In the genomic region with DNA sequence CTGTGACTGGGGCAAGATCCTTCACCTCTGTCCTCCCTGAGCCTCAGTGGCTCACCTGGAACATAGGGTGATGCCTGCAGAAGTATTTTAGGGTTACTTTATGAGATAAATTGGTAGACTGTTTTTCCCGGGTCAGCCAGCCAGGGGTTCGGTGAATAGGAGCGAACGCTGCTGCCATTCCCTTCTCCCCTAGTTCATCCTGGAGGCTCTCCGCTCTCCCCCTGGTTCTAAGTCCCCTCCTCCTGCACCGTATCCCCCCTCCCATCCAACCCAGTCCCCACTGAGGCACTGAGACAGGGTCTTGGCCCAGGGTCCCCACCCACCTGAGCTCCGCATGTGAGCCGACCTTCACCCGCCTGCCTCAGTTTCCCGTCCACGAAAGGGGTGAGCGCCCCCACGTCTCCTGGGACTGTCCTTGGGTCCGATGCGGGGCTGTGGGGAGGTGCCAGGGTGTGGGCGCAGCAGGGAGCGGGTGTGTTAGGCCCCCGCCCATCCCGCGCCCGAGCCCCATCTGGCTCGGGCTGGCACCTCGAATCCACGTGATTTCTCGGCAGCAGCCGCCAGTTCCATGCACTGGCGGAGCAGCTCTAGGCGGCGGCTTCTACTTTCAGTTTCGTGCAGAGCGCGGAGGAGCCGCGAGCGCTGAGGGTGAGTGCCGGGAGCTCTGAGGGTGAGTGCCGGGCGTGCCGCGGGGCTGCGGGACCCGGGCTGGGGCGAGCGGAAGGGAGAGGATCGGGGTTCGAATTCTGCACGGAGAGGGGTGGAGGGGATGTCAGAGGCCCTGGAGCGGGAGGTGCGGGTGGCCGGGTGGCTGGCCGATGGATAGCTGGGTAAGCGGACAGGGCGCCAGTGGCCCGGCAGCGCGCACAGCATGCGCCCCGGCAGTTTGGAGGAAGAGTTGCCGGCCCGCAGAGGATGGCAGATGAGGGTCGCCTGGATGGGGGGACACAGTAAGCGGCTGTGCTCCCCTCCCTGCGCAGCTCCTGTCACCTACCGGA, we compare ENCODE assay signal across 1 cellular context.
TF ChIP-seq lines count a peak whose summit lies in the region.

A gene with protein sequence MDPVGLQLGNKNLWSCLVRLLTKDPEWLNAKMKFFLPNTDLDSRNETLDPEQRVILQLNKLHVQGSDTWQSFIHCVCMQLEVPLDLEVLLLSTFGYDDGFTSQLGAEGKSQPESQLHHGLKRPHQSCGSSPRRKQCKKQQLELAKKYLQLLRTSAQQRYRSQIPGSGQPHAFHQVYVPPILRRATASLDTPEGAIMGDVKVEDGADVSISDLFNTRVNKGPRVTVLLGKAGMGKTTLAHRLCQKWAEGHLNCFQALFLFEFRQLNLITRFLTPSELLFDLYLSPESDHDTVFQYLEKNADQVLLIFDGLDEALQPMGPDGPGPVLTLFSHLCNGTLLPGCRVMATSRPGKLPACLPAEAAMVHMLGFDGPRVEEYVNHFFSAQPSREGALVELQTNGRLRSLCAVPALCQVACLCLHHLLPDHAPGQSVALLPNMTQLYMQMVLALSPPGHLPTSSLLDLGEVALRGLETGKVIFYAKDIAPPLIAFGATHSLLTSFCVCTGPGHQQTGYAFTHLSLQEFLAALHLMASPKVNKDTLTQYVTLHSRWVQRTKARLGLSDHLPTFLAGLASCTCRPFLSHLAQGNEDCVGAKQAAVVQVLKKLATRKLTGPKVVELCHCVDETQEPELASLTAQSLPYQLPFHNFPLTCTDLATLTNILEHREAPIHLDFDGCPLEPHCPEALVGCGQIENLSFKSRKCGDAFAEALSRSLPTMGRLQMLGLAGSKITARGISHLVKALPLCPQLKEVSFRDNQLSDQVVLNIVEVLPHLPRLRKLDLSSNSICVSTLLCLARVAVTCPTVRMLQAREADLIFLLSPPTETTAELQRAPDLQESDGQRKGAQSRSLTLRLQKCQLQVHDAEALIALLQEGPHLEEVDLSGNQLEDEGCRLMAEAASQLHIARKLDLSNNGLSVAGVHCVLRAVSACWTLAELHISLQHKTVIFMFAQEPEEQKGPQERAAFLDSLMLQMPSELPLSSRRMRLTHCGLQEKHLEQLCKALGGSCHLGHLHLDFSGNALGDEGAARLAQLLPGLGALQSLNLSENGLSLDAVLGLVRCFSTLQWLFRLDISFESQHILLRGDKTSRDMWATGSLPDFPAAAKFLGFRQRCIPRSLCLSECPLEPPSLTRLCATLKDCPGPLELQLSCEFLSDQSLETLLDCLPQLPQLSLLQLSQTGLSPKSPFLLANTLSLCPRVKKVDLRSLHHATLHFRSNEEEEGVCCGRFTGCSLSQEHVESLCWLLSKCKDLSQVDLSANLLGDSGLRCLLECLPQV (N-terminal part only) (plus strand): TSS at position 610 of the 998 bp plus-strand sequence. CDS start 31,156 bp downstream, outside the sequence.

TF ChIP-seq in HCT116, 20 proteins besides CTCF, POLR2A, EP300 and RAD21 (continued from another document):
- TF ChIP-seq, protein P1, sequence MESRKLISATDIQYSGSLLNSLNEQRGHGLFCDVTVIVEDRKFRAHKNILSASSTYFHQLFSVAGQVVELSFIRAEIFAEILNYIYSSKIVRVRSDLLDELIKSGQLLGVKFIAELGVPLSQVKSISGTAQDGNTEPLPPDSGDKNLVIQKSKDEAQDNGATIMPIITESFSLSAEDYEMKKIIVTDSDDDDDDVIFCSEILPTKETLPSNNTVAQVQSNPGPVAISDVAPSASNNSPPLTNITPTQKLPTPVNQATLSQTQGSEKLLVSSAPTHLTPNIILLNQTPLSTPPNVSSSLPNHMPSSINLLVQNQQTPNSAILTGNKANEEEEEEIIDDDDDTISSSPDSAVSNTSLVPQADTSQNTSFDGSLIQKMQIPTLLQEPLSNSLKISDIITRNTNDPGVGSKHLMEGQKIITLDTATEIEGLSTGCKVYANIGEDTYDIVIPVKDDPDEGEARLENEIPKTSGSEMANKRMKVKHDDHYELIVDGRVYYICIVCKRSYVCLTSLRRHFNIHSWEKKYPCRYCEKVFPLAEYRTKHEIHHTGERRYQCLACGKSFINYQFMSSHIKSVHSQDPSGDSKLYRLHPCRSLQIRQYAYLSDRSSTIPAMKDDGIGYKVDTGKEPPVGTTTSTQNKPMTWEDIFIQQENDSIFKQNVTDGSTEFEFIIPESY (IDR thresholded peaks at IDR 0.05; ENCODE audit: extremely low read depth, insufficient replicate concordance, low read length) = no peak
- TF ChIP-seq SRF (IDR thresholded peaks at IDR 0.05; ENCODE audit: low read depth) (no peak), CBX3 (IDR thresholded peaks at IDR 0.05; ENCODE audit: low read depth) (no peak), FOSL1 (IDR thresholded peaks at IDR 0.05; ENCODE audit: low read depth) (no peak), CEBPB (IDR thresholded peaks at IDR 0.05; ENCODE audit: low read depth) (no peak), EZH2 (IDR thresholded peaks at IDR 0.05) (no peak), EZH2phosphoT487 (IDR thresholded peaks at IDR 0.05; ENCODE audit: borderline replicate concordance) (no peak)
- TF ChIP-seq, protein P2, sequence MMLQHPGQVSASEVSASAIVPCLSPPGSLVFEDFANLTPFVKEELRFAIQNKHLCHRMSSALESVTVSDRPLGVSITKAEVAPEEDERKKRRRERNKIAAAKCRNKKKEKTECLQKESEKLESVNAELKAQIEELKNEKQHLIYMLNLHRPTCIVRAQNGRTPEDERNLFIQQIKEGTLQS (IDR thresholded peaks at IDR 0.05) = no peak
